In the genomic region with DNA sequence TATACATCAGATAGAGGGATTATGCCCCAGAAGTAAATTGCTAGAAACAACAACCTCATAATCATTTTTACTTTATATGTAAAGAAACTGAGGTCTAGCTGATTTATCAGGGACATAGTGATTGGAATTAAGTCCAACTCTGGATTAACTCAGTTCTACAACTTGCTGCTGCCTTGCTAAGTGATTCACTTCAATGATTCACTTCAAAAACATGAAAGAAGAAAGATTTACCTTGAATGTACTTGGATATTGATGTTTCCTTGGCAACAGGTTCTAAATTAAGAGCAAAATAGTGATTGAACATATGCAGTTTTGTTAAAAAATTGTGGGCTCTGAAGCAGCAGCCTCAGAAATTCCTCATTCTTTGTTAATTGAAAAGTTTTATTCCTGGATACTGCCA, we compare ENCODE assay signal across 23 cellular contexts.
"Had no signal": no experiment of that assay in that cellular context is flagged by ENCODE, and none has a peak within 500 bp of the region (broad histone marks: within the 10 kb centered on the region; RNA-seq: fewer than 3 reads in every experiment).

No MANE protein-coding gene starts in this region.

- H3K36me3 ChIP-seq: ascending aorta, tibial artery had no signal

- ATAC-seq: activated naive CD4-positive, alpha-beta T cell treated with anti-CD3 and anti-CD28 coated beads, Interleukin-2, amount 50 U/mL, for 72 hours; activated T-helper 17 cell treated with anti-CD3 and anti-CD28 coated beads, Interleukin-2, amount 50 U/mL, for 72 hours; left cardiac atrium; mucosa of descending colon; sciatic nerve; stimulated activated effector memory CD8-positive, alpha-beta T cell treated with anti-CD3 and anti-CD28 coated beads, Interleukin-12 subunit alpha, Interleukin-12 subunit beta, amount 100 ng/mL, for 72 hours; stimulated activated naive CD8-positive, alpha-beta T cell treated with anti-CD3 and anti-CD28 coated beads, Interleukin-15, amount 100 ng/mL, for 72 hours had no signal

- H3K4me3 ChIP-seq: ascending aorta, coronary artery, mucosa of descending colon, tibial artery had no signal

- H3K9me3 Mint-ChIP-seq: activated T-helper 17 cell treated with anti-CD3 and anti-CD28 coated beads, Interleukin-2, amount 50 U/mL, for 72 hours; immature natural killer cell; stimulated activated effector memory CD8-positive, alpha-beta T cell treated with anti-CD3 and anti-CD28 coated beads, Interleukin-12 subunit alpha, Interleukin-12 subunit beta, amount 100 ng/mL, for 72 hours; stimulated activated naive CD8-positive, alpha-beta T cell treated with anti-CD3 and anti-CD28 coated beads, Interleukin-15, amount 100 ng/mL, for 72 hours had no signal

- H3K27ac ChIP-seq: ascending aorta, coronary artery, tibial artery had no signal

- H3K4me1 ChIP-seq: ascending aorta, tibial artery had no signal

- H3K27me3 ChIP-seq: ascending aorta, tibial artery had no signal

- H3K27ac Mint-ChIP-seq: activated naive CD4-positive, alpha-beta T cell treated with anti-CD3 and anti-CD28 coated beads, Interleukin-2, amount 50 U/mL, for 72 hours; activated T-cell treated with anti-CD3 and anti-CD28 coated beads, Interleukin-2, amount 50 U/mL, for 24 hours; activated T-helper 17 cell treated with anti-CD3 and anti-CD28 coated beads, Interleukin-2, amount 50 U/mL, for 72 hours; immature natural killer cell; memory B cell; stimulated activated effector memory CD8-positive, alpha-beta T cell treated with anti-CD3 and anti-CD28 coated beads, Interleukin-12 subunit alpha, Interleukin-12 subunit beta, amount 100 ng/mL, for 72 hours; stimulated activated naive CD8-positive, alpha-beta T cell treated with anti-CD3 and anti-CD28 coated beads, Interleukin-15, amount 100 ng/mL, for 72 hours; T-helper 1 cell treated with Interleukin-12 subunit alpha and Interleukin-12 subunit beta and Interleukin-4 antibody, amounts not matched to agents 30 μg/mL and 1 μg/mL, for 36 hours; WTC11 had no signal

- H3K36me3 Mint-ChIP-seq: immature natural killer cell; memory B cell; stimulated activated effector memory CD8-positive, alpha-beta T cell treated with anti-CD3 and anti-CD28 coated beads, Interleukin-12 subunit alpha, Interleukin-12 subunit beta, amount 100 ng/mL, for 72 hours had no signal

- H3K4me1 Mint-ChIP-seq: activated T-helper 17 cell treated with anti-CD3 and anti-CD28 coated beads, Interleukin-2, amount 50 U/mL, for 72 hours; immature natural killer cell; memory B cell; stimulated activated effector memory CD8-positive, alpha-beta T cell treated with anti-CD3 and anti-CD28 coated beads, Interleukin-12 subunit alpha, Interleukin-12 subunit beta, amount 100 ng/mL, for 72 hours; stimulated activated naive CD8-positive, alpha-beta T cell treated with anti-CD3 and anti-CD28 coated beads, Interleukin-15, amount 100 ng/mL, for 72 hours had no signal

- H3K4me3 Mint-ChIP-seq: activated T-cell treated with anti-CD3 and anti-CD28 coated beads, Interleukin-2, amount 50 U/mL, for 24 hours; activated T-helper 17 cell treated with anti-CD3 and anti-CD28 coated beads, Interleukin-2, amount 50 U/mL, for 72 hours; immature natural killer cell; memory B cell; stimulated activated effector memory CD8-positive, alpha-beta T cell treated with anti-CD3 and anti-CD28 coated beads, Interleukin-12 subunit alpha, Interleukin-12 subunit beta, amount 100 ng/mL, for 72 hours; stimulated activated naive CD8-positive, alpha-beta T cell treated with anti-CD3 and anti-CD28 coated beads, Interleukin-15, amount 100 ng/mL, for 72 hours; T-helper 1 cell treated with Interleukin-12 subunit alpha and Interleukin-12 subunit beta and Interleukin-4 antibody, amounts not matched to agents 30 μg/mL and 1 μg/mL, for 36 hours had no signal

- H3K9me3 ChIP-seq: ascending aorta, mucosa of descending colon, tibial artery had no signal

- DNase-seq: activated CD4-positive, alpha-beta T cell treated with anti-CD3 and anti-CD28 coated beads, Interleukin-2, amount 50 U/mL, for 4 hours; activated CD8-positive, alpha-beta memory T cell treated with anti-CD3 and anti-CD28 coated beads for 24 hours; activated CD8-positive, alpha-beta memory T cell treated with anti-CD3 and anti-CD28 coated beads, Interleukin-2, amount 50 U/mL, for 4 hours; activated T-cell treated with anti-CD3 and anti-CD28 coated beads, Interleukin-2, amount 50 U/mL, for 24 hours; cerebellar nuclear complex; immature natural killer cell; left cardiac atrium; mucosa of descending colon; posterior cingulate gyrus; small intestine; stimulated activated CD4-positive, alpha-beta T cell treated with anti-CD3 and anti-CD28 coated beads, Interleukin-2, amount 100 ng/mL, for 24 hours; stimulated activated naive CD8-positive, alpha-beta T cell treated with anti-CD3 and anti-CD28 coated beads, Interleukin-15, amount 100 ng/mL, for 72 hours; T1000; tibial artery had no signal
